In genomic region chr12:11071414-11071813, GRCh38 we compare ENCODE assay signal across 1 cellular context.
TF ChIP-seq lines count a peak whose summit lies in the region.

No MANE protein-coding gene starts in this region.

TF ChIP-seq in HepG2, 621 proteins besides CTCF, POLR2A, EP300 and RAD21 (continued from another document and continues in another):
- TF ChIP-seq PRPF4 (IDR thresholded peaks at IDR 0.05; ENCODE audit: low read depth, low read length, poor library complexity, severe bottlenecking) (no peak), SNAPC4 (CRISPR knock-in tag; IDR thresholded peaks at IDR 0.05) (no peak), KLF6 (CRISPR knock-in tag; IDR thresholded peaks at IDR 0.05) (no peak), FOXA3 (CRISPR knock-in tag; IDR thresholded peaks at IDR 0.05) (peak; percentile 90), RCOR2 (CRISPR knock-in tag; IDR thresholded peaks at IDR 0.05) (peak; percentile 56; the same call in 1 of the 2 replicates), ZFYVE20 (CRISPR knock-in tag; IDR thresholded peaks at IDR 0.05; ENCODE audit: borderline replicate concordance, low read depth) (no peak), SAP130 (CRISPR knock-in tag; IDR thresholded peaks at IDR 0.05; ENCODE audit: low read depth) (0 out of 2 replicates have a peak, but pooled peaks have one; percentile 12), FOXJ3 (CRISPR knock-in tag; IDR thresholded peaks at IDR 0.05; ENCODE audit: borderline replicate concordance) (no peak), ZHX2 (IDR thresholded peaks at IDR 0.05; ENCODE audit: low read depth) (no peak), ZHX2 (CRISPR knock-in tag; IDR thresholded peaks at IDR 0.05; ENCODE audit: borderline replicate concordance) (no peak), MYPOP (CRISPR knock-in tag; IDR thresholded peaks at IDR 0.05) (no peak), ZNF839 (CRISPR knock-in tag; IDR thresholded peaks at IDR 0.05; ENCODE audit: borderline replicate concordance) (no peak), RNF219 (CRISPR knock-in tag; IDR thresholded peaks at IDR 0.05) (no peak), ETS1 (CRISPR knock-in tag; IDR thresholded peaks at IDR 0.05) (no peak), ZSCAN12 (CRISPR knock-in tag; IDR thresholded peaks at IDR 0.05) (no peak), DMAP1 (CRISPR knock-in tag; IDR thresholded peaks at IDR 0.05) (no peak), ZNF275 (CRISPR knock-in tag; IDR thresholded peaks at IDR 0.05; ENCODE audit: borderline replicate concordance) (no peak), TP53 (CRISPR knock-in tag; conservative IDR thresholded peaks at IDR 0.05) (no peak), NFATC3 (CRISPR knock-in tag; IDR thresholded peaks at IDR 0.05) (no peak), ATF2 (CRISPR knock-in tag; IDR thresholded peaks at IDR 0.05) (no peak), ZNF850 (CRISPR knock-in tag; conservative IDR thresholded peaks at IDR 0.05) (no peak), SALL1 (CRISPR knock-in tag; IDR thresholded peaks at IDR 0.05) (no peak), FOSL2 (CRISPR knock-in tag; IDR thresholded peaks at IDR 0.05) (0 out of 2 replicates have a peak, but pooled peaks have one; percentile 6), ZNF770 (CRISPR knock-in tag; IDR thresholded peaks at IDR 0.05) (no peak), ATF7 (IDR thresholded peaks at IDR 0.05) (no peak), ATF7 (CRISPR knock-in tag; IDR thresholded peaks at IDR 0.05) (no peak), RERE (CRISPR knock-in tag; IDR thresholded peaks at IDR 0.05; ENCODE audit: low read depth) (0 out of 2 replicates have a peak, but pooled peaks have one; percentile 46)
